8 cellular contexts compared by ENCODE assay signal in the genomic region with DNA sequence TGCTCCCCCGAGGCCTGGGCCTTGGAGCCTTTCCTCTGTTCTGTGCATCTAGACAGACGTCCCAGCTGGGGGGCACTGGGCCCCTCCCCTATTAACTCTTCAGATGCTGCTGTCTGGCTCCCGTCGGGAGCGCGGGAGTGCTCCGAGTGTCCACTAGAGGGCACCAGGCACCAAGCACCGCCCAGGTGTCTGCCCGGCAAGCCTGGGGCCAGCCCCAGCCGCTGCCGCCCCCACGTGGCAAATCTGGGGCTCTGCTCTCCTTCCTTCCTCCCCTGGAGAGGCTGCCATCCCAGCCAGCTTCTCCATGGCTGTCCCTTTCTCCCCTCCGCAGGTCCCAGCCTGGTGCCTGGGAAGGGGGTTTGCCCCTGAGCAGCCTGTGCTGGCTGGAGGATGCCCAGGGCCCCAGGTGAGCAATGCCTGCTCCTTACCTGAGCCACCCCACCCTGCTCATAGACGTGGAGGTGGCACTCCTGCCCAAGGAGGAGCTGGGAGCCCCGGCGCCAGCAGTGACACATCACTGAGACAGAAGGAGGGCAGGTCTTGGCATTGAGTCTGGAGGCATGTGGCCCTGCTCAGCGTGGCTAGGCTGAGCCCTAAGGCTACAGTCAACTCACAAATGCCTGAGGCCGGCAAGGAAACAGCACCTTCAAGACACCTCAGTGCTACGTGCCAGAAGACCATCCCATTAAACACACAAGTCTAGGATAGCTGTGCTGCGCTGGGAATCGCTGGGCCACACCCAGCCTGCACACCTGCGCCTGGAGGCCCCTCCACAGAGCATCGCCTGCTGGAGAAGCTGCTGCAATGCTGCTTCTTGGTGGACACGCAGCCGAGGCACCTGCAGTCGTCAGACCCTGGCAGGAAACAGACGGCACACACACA. TPM values are rescaled to one million over a fixed set of nuclear protein-coding genes. Genes with fewer than 3 reads are reported as not detected.
A peak's percentile ranks its signal among the peaks of the same experiment; 100 is the strongest.
DNase-seq lines count a peak whose midpoint lies in the region; FAIRE-seq and TF ChIP-seq lines count a peak whose summit lies in the region.

No MANE protein-coding gene starts in this region.

- dilution Hi-C loops in endothelial cell of umbilical vein (cut with MboI; ENCODE audit: extremely low pct_ligation_motif_present, low sequenced_read_pairs) = no loop called here

- peak overlapping the region in 3 of 4 donors; percentile 44 to 78 (median 60) for H3K4me3 Mint-ChIP-seq in IgD-negative memory B cell

- CTCF ChIA-PET in endothelial cell of umbilical vein (lab: Charles Lee) = interaction anchor here (0.6 to 3.7 kb wide), 52 partner anchors 9 to 456 kb away, joined by 3 to 59 read pairs (median 5); a partner anchor contains a TSS

- TF ChIP-seq CTCF in OCI-LY1 (IDR thresholded peaks at IDR 0.05; ENCODE audit: low read length) = peak; percentile 99
- peak; percentile 99 to 100 for TF ChIP-seq CTCF in endothelial cell of umbilical vein (IDR thresholded peaks at IDR 0.05; ENCODE audit: extremely low read depth in 1 of 2, insufficient read depth in 1 of 2, low read depth in 1 of 2, low read length in 2 of 2)

- H2AFZ ChIP-seq in OCI-LY1 (ENCODE audit: low read length) (no peak overlapping the region), endothelial cell of umbilical vein (ENCODE audit: low read depth, low read length) (peak overlapping the region; percentile 30)

- H3K27ac ChIP-seq in OCI-LY1 (ENCODE audit: low read depth, low read length, poor library complexity, severe bottlenecking) (peak overlapping the region; percentile 75), endothelial cell of umbilical vein (ENCODE audit: insufficient read depth, low read depth, low read length) (no peak overlapping the region)

- POLR2A ChIA-PET in endothelial cell of umbilical vein (lab: Charles Lee) = interaction anchor here (0.5 to 1.3 kb wide), 2 partner anchors 109 to 347 kb away, joined by 3 to 5 read pairs; a partner anchor contains a TSS

- H3K4me3 ChIP-seq in OCI-LY1 (ENCODE audit: low read depth, low read length, poor library complexity, severe bottlenecking) (no peak overlapping the region), endothelial cell of umbilical vein (replicated peaks in 1 of 3; ENCODE audit: insufficient read depth in 1 of 3, low read depth in 1 of 3, low read length in 3 of 3) (no peak overlapping the region)

- FAIRE-seq in GM19239 (lab: Jason Lieb, UNC) = peak; percentile 79
- peak; percentile 83 for FAIRE-seq in endothelial cell of umbilical vein (lab: Jason Lieb, UNC)

- H3K9me3 Mint-ChIP-seq in IgD-negative memory B cell = no peaks in the 10 kb centered on the region

- TF ChIP-seq POLR2A in endothelial cell of umbilical vein (IDR thresholded peaks at IDR 0.05; ENCODE audit: low read depth, low read length) = no peak

- H3K27ac Mint-ChIP-seq in IgD-negative memory B cell = peak overlapping the region in 2 of 3 donors; percentile 67 to 96

- peaks cover 25 to 28% (median 26%) of the 10 kb centered on the region in 3 donors for H3K4me1 Mint-ChIP-seq in IgD-negative memory B cell

- no peaks in the 10 kb centered on the region for H3K9me2 ChIP-seq in OCI-LY1 (ENCODE audit: low read depth, low read length)

- intact Hi-C loops in endothelial cell of umbilical vein (cut with micrococcal nuclease) = loop anchor here (1.0 to 10.0 kb wide), 9 partner anchors 64 to 454 kb away; a partner anchor contains a TSS

- no TSS peak for BruUV-seq in endothelial cell of umbilical vein (replicated peaks; lab: Mats Ljungman, UMichigan)

- H3K9ac ChIP-seq in OCI-LY1 (ENCODE audit: low read length) = no peak overlapping the region; the same call in 1 of the 2 replicates
- no peak overlapping the region for H3K9ac ChIP-seq in endothelial cell of umbilical vein (replicated peaks; ENCODE audit: extremely low read depth, insufficient read depth, low read length)

- H3K36me3 ChIP-seq in OCI-LY1 (ENCODE audit: insufficient read depth, low read length) = no peaks in the 10 kb centered on the region
- H3K36me3 ChIP-seq in endothelial cell of umbilical vein (ENCODE audit: control insufficient read depth in 2 of 2, extremely low read depth in 1 of 2, insufficient read depth in 2 of 2, low read length in 2 of 2) = no peaks in the 10 kb centered on the region

- no peaks in the 10 kb centered on the region for H3K9me3 ChIP-seq in OCI-LY1 (ENCODE audit: low read length)
- H3K9me3 ChIP-seq in endothelial cell of umbilical vein (replicated peaks; ENCODE audit: control insufficient read depth, insufficient read depth, low read length) = no peaks in the 10 kb centered on the region

- no peaks in the 10 kb centered on the region for H3K36me3 Mint-ChIP-seq in IgD-negative memory B cell

- H3F3A ChIP-seq in OCI-LY1 (ENCODE audit: insufficient read depth, low read length) = no peaks in the 10 kb centered on the region

- peaks cover 5% of the 10 kb centered on the region for H3K27me3 Mint-ChIP-seq in IgD-negative memory B cell

- H3K79me2 ChIP-seq in OCI-LY1 (ENCODE audit: insufficient read depth, low read length) = no peaks in the 10 kb centered on the region
- H3K79me2 ChIP-seq in endothelial cell of umbilical vein (ENCODE audit: control insufficient read depth, insufficient read depth, low read length) = no peaks in the 10 kb centered on the region

- H3K4me2 ChIP-seq in OCI-LY1 (ENCODE audit: low read length) (peak overlapping the region; percentile 34), endothelial cell of umbilical vein (ENCODE audit: insufficient read depth, low read length) (no peak overlapping the region)

- DNase-seq in AML-193 (lab: John Stamatoyannopoulos, UW) (peak; percentile 84 to 89), GM19239 (ENCODE audit: insufficient read length, low spot score) (peak; percentile 93), endothelial cell of umbilical vein (ENCODE audit: low read depth, low spot score) (peak; percentile 78), middle frontal gyrus (ENCODE audit: extremely low spot score, low spot score) (peak; percentile 81)
- peak; percentile 84 for DNase-seq in activated CD8-positive, alpha-beta memory T cell treated with anti-CD3 and anti-CD28 coated beads, Interleukin-2, amount 50 U/mL, for 4 hours
- peak; percentile 60 to 70 for DNase-seq in stimulated activated CD8-positive, alpha-beta memory T cell treated with anti-CD3 and anti-CD28 coated beads, Interleukin-4, amount 100 ng/mL, for 1 hour (ENCODE audit: low read depth in 2 of 2, low spot score in 1 of 2)

- no peaks in the 10 kb centered on the region for H3K27me3 ChIP-seq in OCI-LY1 (ENCODE audit: insufficient read depth, low read length)
- no peaks in the 10 kb centered on the region for H3K27me3 ChIP-seq in endothelial cell of umbilical vein (ENCODE audit: control insufficient read depth in 2 of 2, insufficient read depth in 2 of 2, low read length in 2 of 2)

- H4K20me1 ChIP-seq in OCI-LY1 (ENCODE audit: insufficient read depth, low read length) = no peaks in the 10 kb centered on the region
- no peaks in the 10 kb centered on the region for H4K20me1 ChIP-seq in endothelial cell of umbilical vein (replicated peaks; ENCODE audit: control insufficient read depth, extremely low read depth, insufficient read depth, low read length)

- H3K4me1 ChIP-seq in OCI-LY1 (ENCODE audit: insufficient read depth, low read length, severe bottlenecking) = peaks cover 40% of the 10 kb centered on the region
- peaks cover 4% of the 10 kb centered on the region for H3K4me1 ChIP-seq in endothelial cell of umbilical vein (ENCODE audit: control insufficient read depth, extremely low read depth, insufficient read depth, low read length)

- no peaks in the 10 kb centered on the region for H3K9me1 ChIP-seq in endothelial cell of umbilical vein (replicated peaks; ENCODE audit: control insufficient read depth, extremely low read depth, insufficient read depth, low read length)

TF ChIP-seq in endothelial cell of umbilical vein, 7 proteins besides CTCF, POLR2A, EP300 and RAD21:
- no peak for TF ChIP-seq MYC (IDR thresholded peaks at IDR 0.05; ENCODE audit: low read depth, low read length)
- TF ChIP-seq GATA2 (IDR thresholded peaks at IDR 0.05; ENCODE audit: insufficient read depth, insufficient read length, low read depth, low read length) = no peak
- TF ChIP-seq POLR2AphosphoS5 (IDR thresholded peaks at IDR 0.05; ENCODE audit: insufficient read depth, low read depth, low read length) = no peak
- TF ChIP-seq JUN (IDR thresholded peaks at IDR 0.05; ENCODE audit: borderline replicate concordance, insufficient read depth, insufficient read length, low read depth) = no peak
- no peak for TF ChIP-seq EZH2 (IDR thresholded peaks at IDR 0.05; ENCODE audit: borderline replicate concordance, low read depth, low read length, severe bottlenecking)
- TF ChIP-seq, protein P1, sequence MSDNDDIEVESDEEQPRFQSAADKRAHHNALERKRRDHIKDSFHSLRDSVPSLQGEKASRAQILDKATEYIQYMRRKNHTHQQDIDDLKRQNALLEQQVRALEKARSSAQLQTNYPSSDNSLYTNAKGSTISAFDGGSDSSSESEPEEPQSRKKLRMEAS (IDR thresholded peaks at IDR 0.05; ENCODE audit: insufficient read depth, insufficient read length) = peak; percentile 57
- TF ChIP-seq FOS (IDR thresholded peaks at IDR 0.05; ENCODE audit: borderline replicate concordance, insufficient read depth, low read length) = no peak

RNA-seq across cellular contexts. Expression of a gene that starts 19.7 kb away (rescaled TPM):
- polyA plus RNA-seq in IgD-negative memory B cell (not detected), endothelial cell of umbilical vein (0.04 and 0.18 TPM in 2 replicates)
- total RNA-seq in endothelial cell of umbilical vein = 0.38 TPM in 1 of 2 replicates, not detected in the other
- polyA plus RNA-seq in endothelial cell of umbilical vein (2011; cell fraction: cytosol; rRNA removed) = 0.06 and 0.16 TPM in 2 replicates
- 0.11 and 0.38 TPM in 2 replicates for polyA plus RNA-seq in endothelial cell of umbilical vein (2011; cell fraction: nucleus; rRNA removed)
- polyA plus RNA-seq in endothelial cell of umbilical vein (2012) = not detected in 2 replicates
- polyA minus RNA-seq in endothelial cell of umbilical vein = not detected in 2 replicates
- not detected for polyA minus RNA-seq in endothelial cell of umbilical vein (2011; cell fraction: cytosol; rRNA and poly(A)+ RNA removed)
- not detected in 2 replicates for polyA minus RNA-seq in endothelial cell of umbilical vein (2011; cell fraction: nucleus; rRNA and poly(A)+ RNA removed)

RNA-seq across cellular contexts. Expression of a gene that starts 37.1 kb away (rescaled TPM):
- polyA plus RNA-seq in IgD-negative memory B cell (0.25 TPM), endothelial cell of umbilical vein (26.3 and 32.8 TPM in 2 replicates)
- total RNA-seq in endothelial cell of umbilical vein = 74.6 and 85.8 TPM in 2 replicates
- polyA plus RNA-seq in endothelial cell of umbilical vein (2011; cell fraction: cytosol; rRNA removed) = 32.8 and 37.5 TPM in 2 replicates
- 17.7 and 25.5 TPM in 2 replicates for polyA plus RNA-seq in endothelial cell of umbilical vein (2011; cell fraction: nucleus; rRNA removed)
- 29.7 and 51.2 TPM in 2 replicates for polyA plus RNA-seq in endothelial cell of umbilical vein (2012)
- polyA minus RNA-seq in endothelial cell of umbilical vein = 25.2 and 42.4 TPM in 2 replicates
- polyA minus RNA-seq in endothelial cell of umbilical vein (2011; cell fraction: cytosol; rRNA and poly(A)+ RNA removed) = 60.3 TPM
- 10.7 and 21.0 TPM in 2 replicates for polyA minus RNA-seq in endothelial cell of umbilical vein (2011; cell fraction: nucleus; rRNA and poly(A)+ RNA removed)

Comparison
In these comparisons a context has a peak if more than half of its experiments do, and no peak if none do; other contexts are left out.
1. RNA of a gene that starts 37.1 kb away (polyA plus RNA-seq): 17.7 to 51.2 TPM in endothelial cell of umbilical vein; 0.25 TPM in IgD-negative memory B cell (single experiment); every median in the first group is over 10 times any median in the second.
2. Peak in every context shown above with its lines, with median percentiles within 50 percentile points of each other: DNase-seq.